19 cellular contexts compared by ENCODE assay signal in the genomic region with DNA sequence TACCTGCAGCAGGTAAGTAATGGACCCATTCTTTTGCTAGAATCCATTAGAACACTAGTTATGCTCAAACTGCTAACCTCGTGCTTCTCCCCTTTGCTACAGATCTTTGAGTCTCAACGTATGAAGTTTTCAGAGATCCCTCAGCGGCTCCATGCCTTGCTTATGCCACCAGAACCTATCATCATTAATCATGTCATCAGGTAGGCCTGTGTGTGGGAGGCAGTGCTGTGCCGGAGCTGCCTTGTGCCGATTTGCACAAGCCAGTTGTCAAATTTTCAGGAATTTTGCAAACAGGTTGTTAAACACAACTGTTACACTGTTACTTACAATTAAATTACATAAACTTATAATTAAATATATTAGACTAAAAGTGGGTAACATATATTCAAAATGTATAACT.
"Had no signal": no experiment of that assay in that cellular context is flagged by ENCODE, and none has a peak within 500 bp of the region (broad histone marks: within the 10 kb centered on the region; RNA-seq: fewer than 3 reads in every experiment).

No MANE protein-coding gene starts in this region.

- ATAC-seq: HepG2 had no signal

- H3K9ac ChIP-seq: KMS-11 had no signal

- H3K27me3 ChIP-seq: SJSA1 had no signal

- H3K27ac ChIP-seq: KMS-11, SJSA1, SK-N-MC had no signal

- H3K4me3 ChIP-seq: SJSA1, SK-N-MC had no signal

- H3K9me3 ChIP-seq: SJSA1 had no signal

- DNase-seq: IMR-90, Kasumi-1, MM.1S, NCI-H1092 treated with DMSO at 0.1 percent for 48 hours, NCI-H1436 treated with DMSO at 0.1 percent for 48 hours, NCI-H1694, NCI-H187 treated with DMSO at 0.1 percent for 48 hours, NCI-H2029 treated with DMSO at 0.1 percent for 48 hours, NCI-H2227 treated with DMSO at 0.1 percent for 48 hours, NCI-H524, NCI-H526 treated with DMSO at 0.1 percent for 48 hours, NCI-H774, Right ventricle myocardium superior, RPMI8226, SIG-M5 had no signal

- H3K4me2 ChIP-seq: KMS-11 had no signal
